ENCODE assay signal across 8 cellular contexts in the genomic region with DNA sequence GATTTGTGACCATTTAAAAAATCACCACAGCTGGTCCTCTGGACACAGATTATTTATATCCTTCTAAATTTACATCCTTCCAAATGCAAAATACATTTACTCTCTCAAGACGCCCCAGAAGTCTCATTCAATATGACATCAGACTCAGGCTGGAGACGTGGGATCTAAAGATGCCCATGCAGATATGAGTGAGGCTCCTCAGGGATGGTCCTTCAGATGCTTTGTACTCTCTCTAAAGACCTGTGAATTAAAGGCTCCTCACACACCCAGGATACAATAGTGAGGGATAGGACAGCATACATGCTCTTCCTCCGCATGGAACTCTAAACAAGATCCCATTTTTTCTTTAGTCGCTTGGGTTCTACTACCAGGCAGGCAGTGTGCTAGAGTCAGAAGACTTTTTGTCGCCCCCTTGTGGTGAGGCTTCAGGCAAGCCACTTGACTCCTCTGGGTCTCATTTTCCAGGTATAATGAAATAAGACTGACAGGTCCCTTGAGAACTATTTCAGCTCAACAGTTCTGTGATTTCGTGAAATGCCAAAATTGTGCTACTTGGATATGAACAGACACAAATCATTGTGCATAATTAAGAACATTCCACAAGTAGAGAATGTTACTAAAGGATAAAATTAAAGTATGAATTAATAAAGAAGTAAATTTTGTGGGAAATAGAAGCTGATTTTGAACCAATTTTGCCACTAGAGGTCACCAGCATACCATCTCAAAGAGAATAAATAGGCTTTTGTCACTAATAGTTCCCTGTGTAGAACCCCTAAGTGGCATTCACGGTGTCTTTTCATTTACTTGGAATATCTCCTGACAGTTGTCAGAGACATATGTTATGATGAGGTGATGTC. TPM values are rescaled to one million over a fixed set of nuclear protein-coding genes. Genes with fewer than 3 reads are reported as not detected.
DNase-seq lines count a peak whose midpoint lies in the region; ATAC-seq and TF ChIP-seq lines count a peak whose summit lies in the region.

No MANE protein-coding gene starts in this region.

- H3K4me1 Mint-ChIP-seq in activated B cell treated with CpG ODN at 0.5 μM for 24 hours = no peaks in the 10 kb centered on the region

- H3K36me3 ChIP-seq in BJ (ENCODE audit: control insufficient read depth, insufficient read depth, low read length) (no peaks in the 10 kb centered on the region), kidney epithelial cell (ENCODE audit: control insufficient read depth, insufficient read depth, low read length) (no peaks in the 10 kb centered on the region)

- H3K27me3 Mint-ChIP-seq in activated B cell treated with CpG ODN at 0.5 μM for 24 hours = peaks cover 12% of the 10 kb centered on the region

- TF ChIP-seq CTCF in BJ (IDR thresholded peaks at IDR 0.05; ENCODE audit: insufficient read depth, low read depth, low read length) (peak; percentile 83), activated B cell treated with CpG ODN at 0.5 μM for 24 hours (IDR thresholded peaks at IDR 0.05) (peak; percentile 93), kidney epithelial cell (IDR thresholded peaks at IDR 0.05; ENCODE audit: insufficient read depth, low read length, poor library complexity, severe bottlenecking) (peak; percentile 75)

- ATAC-seq in GM19025 (IDR thresholded peaks at IDR 0.05; ENCODE audit: low read depth, unreplicated experiment) (peak; percentile 88), HG03159 (IDR thresholded peaks at IDR 0.05; ENCODE audit: unreplicated experiment) (peak; percentile 97), activated B cell treated with CpG ODN at 0.5 μM for 24 hours (ENCODE audit: low read depth) (peak; percentile 91)

- no peaks in the 10 kb centered on the region for H3K9me3 Mint-ChIP-seq in activated B cell treated with CpG ODN at 0.5 μM for 24 hours

- no peaks in the 10 kb centered on the region for H3K36me3 Mint-ChIP-seq in activated B cell treated with CpG ODN at 0.5 μM for 24 hours (ENCODE audit: low read depth)

- H3K27ac ChIP-seq in caudate nucleus (ENCODE audit: low read depth, low read length) = no peak overlapping the region

- intact Hi-C loops in activated B cell treated with CpG ODN at 0.5 μM for 24 hours (cut with micrococcal nuclease) = loop anchor here (1.0 to 2.0 kb wide), 9 partner anchors 14 to 703 kb away; a partner anchor contains a TSS

- POLR2A ChIA-PET in BJ (lab: Charles Lee) (no interaction called here), activated B cell treated with CpG ODN at 0.5 μM for 24 hours (lab: Charles Lee) (interaction anchor here (0.6 to 2.5 kb wide), 2 partner anchors 13 to 87 kb away, joined by 4 to 14 read pairs; a partner anchor contains a TSS)

- H3K4me3 ChIP-seq in BJ (ENCODE audit: low read depth, low read length) (no peak overlapping the region), kidney epithelial cell (ENCODE audit: low read depth, low read length) (no peak overlapping the region)

- H3K4me3 Mint-ChIP-seq in activated B cell treated with CpG ODN at 0.5 μM for 24 hours = no peak overlapping the region

- H3K27me3 ChIP-seq in BJ (ENCODE audit: control insufficient read depth, insufficient read depth, low read length) = 0 out of 2 replicates have a peak, but pooled peaks cover 1% of the 10 kb centered on the region
- no peaks in the 10 kb centered on the region for H3K27me3 ChIP-seq in kidney epithelial cell (ENCODE audit: control insufficient read depth, insufficient read depth, low read length)

- DNase-seq in BJ (ENCODE audit: low read depth) (no peak), NCI-H2196 (lab: John Stamatoyannopoulos, UW; ENCODE audit: unreplicated experiment) (peak; percentile 79), activated B cell treated with CpG ODN at 0.5 μM for 24 hours (peak; percentile 27), caudate nucleus (lab: John Stamatoyannopoulos, UW) (peak in 52 of 61 donors; percentile 1 to 86 (median 28)), kidney epithelial cell (ENCODE audit: low read depth) (no peak)
- DNase-seq in stimulated activated CD4-positive, alpha-beta T cell treated with anti-CD3 and anti-CD28 coated beads, Interleukin-4, amount 100 ng/mL, for 1 hour = peak; percentile 70

- H3K27ac Mint-ChIP-seq in activated B cell treated with CpG ODN at 0.5 μM for 24 hours = no peak overlapping the region

- CTCF ChIA-PET in BJ (lab: Yijun Ruan, JAX) (interaction anchor here (0.7 to 5.9 kb wide), 40 partner anchors 9 to 705 kb away, joined by 3 to 43 read pairs (median 4); a partner anchor contains a TSS), activated B cell treated with CpG ODN at 0.5 μM for 24 hours (lab: Charles Lee) (interaction anchor here (0.6 to 6.6 kb wide), 49 partner anchors 9 to 757 kb away, joined by 3 to 78 read pairs (median 4); a partner anchor contains a TSS)

RNA-seq across cellular contexts. Expression of a gene that starts 13.6 kb away (rescaled TPM):
- polyA plus RNA-seq in BJ (2011; rRNA removed) = 16.7 and 39.4 TPM in 2 replicates
- polyA minus RNA-seq in BJ (2011; rRNA and poly(A)+ RNA removed) = 5.0 and 5.2 TPM in 2 replicates
- total RNA-seq in activated B cell treated with CpG ODN at 0.5 μM for 24 hours (18.0 and 19.9 TPM in 2 replicates), kidney epithelial cell (58.4 and 64.1 TPM in 2 replicates)

Comparison
In these comparisons a context has a peak if more than half of its experiments do, and no peak if none do; other contexts are left out.
1. DNase-seq: peak in NCI-H2196 (single experiment), activated B cell treated with CpG ODN at 0.5 μM for 24 hours (single experiment), caudate nucleus (52 of 61) and stimulated activated CD4-positive, alpha-beta T cell treated with anti-CD3 and anti-CD28 coated beads, Interleukin-4, amount 100 ng/mL, for 1 hour (single experiment); none in BJ (single experiment) and kidney epithelial cell (single experiment).
2. Peak in every context shown above with its lines, with median percentiles within 50 percentile points of each other: CTCF ChIP-seq and ATAC-seq.